Comparison of ENCODE assay signal across 1 cellular context in genomic region chr14:51006781-51007211, GRCh38.
TF ChIP-seq lines count a peak whose summit lies in the region.

No MANE protein-coding gene starts in this region.

TF ChIP-seq in SK-N-SH, 30 proteins besides CTCF, POLR2A, EP300 and RAD21 (continued from another document):
- TF ChIP-seq SIN3A (IDR thresholded peaks at IDR 0.05; ENCODE audit: borderline replicate concordance, low read depth, low read length) (peak; percentile 71; the same call in 1 of the 2 replicates), ZBTB33 (IDR thresholded peaks at IDR 0.05; ENCODE audit: borderline replicate concordance, low read depth) (peak; percentile 51; the same call in 1 of the 2 replicates), FOXJ3 (CRISPR knock-in tag; IDR thresholded peaks at IDR 0.05) (no peak), JUND (IDR thresholded peaks at IDR 0.05) (peak; percentile 91), FOXM1 (IDR thresholded peaks at IDR 0.05; ENCODE audit: low read depth) (peak; percentile 63; the same call in 1 of the 2 replicates), REST (IDR thresholded peaks at IDR 0.05; ENCODE audit: low read depth, low read length) (peak; percentile 49; the same call in 1 of the 2 replicates), RCOR1 (IDR thresholded peaks at IDR 0.05; ENCODE audit: low read length) (no peak), PBX3 (IDR thresholded peaks at IDR 0.05) (peak; percentile 97), RXRA (IDR thresholded peaks at IDR 0.05; ENCODE audit: borderline replicate concordance, low read depth) (peak; percentile 79; the same call in 1 of the 2 replicates), POLR2AphosphoS5 (IDR thresholded peaks at IDR 0.05; ENCODE audit: low read depth, low read length) (peak; percentile 88; the same call in 1 of the 2 replicates), CHD2 (IDR thresholded peaks at IDR 0.05; ENCODE audit: low read length, partially characterized antibody) (peak; percentile 74), TEAD4 (IDR thresholded peaks at IDR 0.05; ENCODE audit: borderline replicate concordance, insufficient read depth) (peak; percentile 89), FOSL2 (IDR thresholded peaks at IDR 0.05; ENCODE audit: borderline replicate concordance, low read depth) (peak; percentile 89), ELF1 (IDR thresholded peaks at IDR 0.05) (peak; percentile 30; the same call in 1 of the 2 replicates)
